Comparison of ENCODE assay signal across 1 cellular context in the genomic region with DNA sequence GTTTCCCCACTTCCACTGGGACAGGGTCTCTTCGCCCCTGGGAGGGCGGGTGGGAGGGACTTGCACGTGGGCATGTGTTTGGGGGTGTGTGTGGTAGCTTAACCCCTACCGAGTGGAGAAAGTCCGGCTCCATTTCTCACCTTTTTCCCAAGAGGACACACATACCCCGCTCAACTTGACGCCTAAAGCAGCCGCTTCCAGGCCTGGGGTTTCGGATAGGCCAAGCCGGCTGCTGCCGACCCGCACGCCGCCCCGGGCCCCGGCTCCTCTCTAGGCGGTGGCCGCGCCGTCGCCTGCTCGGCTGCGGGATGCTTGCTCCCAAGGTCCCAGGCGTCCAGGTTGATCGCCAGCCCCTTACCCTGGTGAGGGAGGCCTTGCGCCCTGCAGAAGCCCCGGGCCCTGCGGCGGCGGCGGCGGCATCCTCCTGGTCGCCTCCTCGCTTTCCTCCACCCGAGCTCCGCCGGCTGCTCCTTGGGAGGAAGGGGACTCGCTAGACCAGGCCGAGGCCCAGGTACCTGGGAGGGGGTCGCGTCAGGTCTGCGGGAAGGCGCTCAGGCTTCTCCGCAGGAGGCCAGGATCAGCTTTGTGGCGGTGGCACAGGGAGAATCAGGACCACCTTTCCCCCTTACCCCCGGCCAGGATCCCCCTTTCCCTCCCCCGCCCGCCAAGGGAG.
TF ChIP-seq lines count a peak whose summit lies in the region.

No MANE protein-coding gene starts in this region.

TF ChIP-seq in GM12878, 131 proteins besides CTCF, POLR2A, EP300 and RAD21 (continued from another document):
- no peak for TF ChIP-seq PBX3 (IDR thresholded peaks at IDR 0.05; ENCODE audit: insufficient replicate concordance, low read depth, low read length)
